8 cellular contexts compared by ENCODE assay signal in the genomic region with DNA sequence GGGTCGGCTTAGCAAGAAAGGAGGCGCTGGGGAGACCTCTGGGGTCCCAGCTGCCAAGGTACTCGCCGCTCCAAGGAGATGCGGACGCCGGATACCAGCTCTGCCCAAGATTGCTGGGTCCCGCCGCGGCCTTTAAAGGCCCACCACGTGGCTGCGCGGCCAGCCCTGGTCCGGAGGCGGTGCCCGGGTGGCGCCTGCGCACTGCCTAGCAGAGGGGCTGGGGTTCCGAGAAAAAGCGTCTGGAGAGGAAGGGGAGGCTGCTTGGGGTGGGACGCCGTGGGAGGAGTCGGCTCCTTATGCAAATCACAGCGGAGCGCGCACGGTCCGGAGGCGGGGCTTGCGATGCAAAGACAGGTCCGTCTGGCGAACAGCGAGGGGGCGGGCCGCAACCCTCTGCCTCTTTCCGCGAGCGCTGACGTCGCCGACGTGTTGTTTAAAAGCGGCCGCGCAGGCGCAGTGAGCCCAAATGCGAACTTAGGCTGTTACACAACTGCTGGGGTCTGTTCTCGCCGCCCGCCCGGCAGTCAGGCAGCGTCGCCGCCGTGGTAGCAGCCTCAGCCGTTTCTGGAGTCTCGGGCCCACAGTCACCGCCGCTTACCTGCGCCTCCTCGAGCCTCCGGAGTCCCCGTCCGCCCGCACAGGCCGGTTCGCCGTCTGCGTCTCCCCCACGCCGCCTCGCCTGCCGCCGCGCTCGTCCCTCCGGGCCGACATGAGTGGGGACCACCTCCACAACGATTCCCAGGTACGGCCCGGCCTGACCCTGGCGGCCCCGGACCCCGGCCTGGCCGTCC. TPM values are rescaled to one million over a fixed set of nuclear protein-coding genes. Genes with fewer than 3 reads are reported as not detected.
DNase-seq lines count a peak whose midpoint lies in the region; ATAC-seq and TF ChIP-seq lines count a peak whose summit lies in the region.

A gene (plus strand): TSS at position 464 of the 791 bp plus-strand sequence. CDS start 246 bp downstream, at position 710.

- DNase-seq in NCI-H2196 treated with DMSO at 0.1 percent for 48 hours (lab: John Stamatoyannopoulos, UW; ENCODE audit: unreplicated experiment) = peak; percentile 97
- peak; percentile 100 for DNase-seq in breast epithelium (ENCODE audit: low spot score in 2 of 2)

- peaks cover 49% of the 10 kb centered on the region for H3K79me2 ChIP-seq in ACC112 (ENCODE audit: control insufficient read depth, insufficient read depth, low read length, unreplicated experiment)

- peak; percentile 91 for TF ChIP-seq POLR2A in breast epithelium (IDR thresholded peaks at IDR 0.05)

- H3K4me1 ChIP-seq in ACC112 (ENCODE audit: control insufficient read depth, insufficient read depth, low read length, unreplicated experiment) (peaks cover 29% of the 10 kb centered on the region), breast epithelium (peaks cover 0 to 18% of the 10 kb centered on the region in 2 donors)

- ATAC-seq in GM18870 (IDR thresholded peaks at IDR 0.05; ENCODE audit: unreplicated experiment) = peak; percentile 85
- ATAC-seq in HG03135 (IDR thresholded peaks at IDR 0.05; ENCODE audit: unreplicated experiment) = peak; percentile 95

- H3K4me3 ChIP-seq in ACC112 (ENCODE audit: low read depth, low read length) = peak within 1 kb of the TSS; percentile 94
- H3K4me3 ChIP-seq in breast epithelium = peak within 1 kb of the TSS; percentile 95 to 100 (median 96)
- H3K4me3 ChIP-seq in iPS-18c (ENCODE audit: insufficient read depth, low read depth, low read length) = peak within 1 kb of the TSS; percentile 89
- H3K4me3 ChIP-seq in skin epidermis = peak within 1 kb of the TSS; percentile 68 to 100 (median 85)

- H2AFZ ChIP-seq in ACC112 (ENCODE audit: low read length, unreplicated experiment) = peak within 1 kb of the TSS; percentile 16

- no peaks in the 10 kb centered on the region for H3K27me3 ChIP-seq in ACC112 (ENCODE audit: insufficient read depth, low read length)
- no peaks in the 10 kb centered on the region for H3K27me3 ChIP-seq in breast epithelium

- peaks cover 9% of the 10 kb centered on the region for H3K36me3 ChIP-seq in ACC112 (ENCODE audit: insufficient read depth, low read length)
- no peaks in the 10 kb centered on the region for H3K36me3 ChIP-seq in breast epithelium

- no peaks in the 10 kb centered on the region for H3K9me3 ChIP-seq in breast epithelium
- H3K9me3 ChIP-seq in iPS-18c (ENCODE audit: control insufficient read depth, insufficient read depth, low read length) = no peaks in the 10 kb centered on the region

- H3K27ac ChIP-seq in ACC112 (ENCODE audit: low read depth, low read length) = peak within 1 kb of the TSS; percentile 83
- H3K27ac ChIP-seq in VCaP = peak within 1 kb of the TSS; percentile 97
- peak within 1 kb of the TSS; percentile 95 to 99 for H3K27ac ChIP-seq in breast epithelium
- H3K27ac ChIP-seq in skin epidermis = peak within 1 kb of the TSS; percentile 72 to 100 (median 98)

- intact Hi-C loops in breast epithelium (cut with DNase I; ENCODE audit: low total_unique reads) = loop anchor here (10.0 kb wide), 1 partner anchor 46 kb away; no protein-coding TSS in a partner anchor

- TF ChIP-seq CTCF in VCaP (conservative IDR thresholded peaks at IDR 0.05) (no peak), breast epithelium (IDR thresholded peaks at IDR 0.05) (no peak)

RNA-seq across cellular contexts. Expression of the gene that starts here (rescaled TPM):
- total RNA-seq in breast epithelium = 10 to 100 TPM; 24.0 to 41.6 (median 40.3) TPM

Comparison
In these comparisons a context has a peak if more than half of its experiments do, and no peak if none do; other contexts are left out.
1. Peak in every context shown above with its lines: DNase-seq, ATAC-seq, H3K4me3 ChIP-seq and H3K27ac ChIP-seq.